1 cellular context compared by ENCODE assay signal in genomic region chr16:15782573-15783365, GRCh38.
TF ChIP-seq lines count a peak whose summit lies in the region.

No MANE protein-coding gene starts in this region.

TF ChIP-seq in K562, 482 proteins besides CTCF, POLR2A, EP300 and RAD21 (continued from another document and continues in another):
- TF ChIP-seq E2F8 (IDR thresholded peaks at IDR 0.05; ENCODE audit: low read depth, partially characterized antibody) (no peak), TBP (optimal IDR thresholded peaks at IDR 0.05; ENCODE audit: low read depth, low read length) (no peak), TFE3 (CRISPR knock-in tag; IDR thresholded peaks at IDR 0.05) (peak; percentile 97), MED1 (CRISPR knock-in tag; IDR thresholded peaks at IDR 0.05; ENCODE audit: borderline replicate concordance) (no peak), WHSC1 (IDR thresholded peaks at IDR 0.05; ENCODE audit: low read length) (no peak), GATAD2B (IDR thresholded peaks at IDR 0.05; ENCODE audit: borderline replicate concordance) (no peak), ZKSCAN3 (CRISPR knock-in tag; IDR thresholded peaks at IDR 0.05) (no peak), ZBTB7A (IDR thresholded peaks at IDR 0.05; ENCODE audit: borderline replicate concordance, control insufficient read depth, low read depth, low read length) (no peak), DDX20 (tag; IDR thresholded peaks at IDR 0.05; ENCODE audit: low read depth) (no peak), BDP1 (IDR thresholded peaks at IDR 0.05; ENCODE audit: insufficient read depth, insufficient read length) (no peak), MEIS2 (IDR thresholded peaks at IDR 0.05; ENCODE audit: partially characterized antibody) (no peak), CHCHD3 (CRISPR knock-in tag; IDR thresholded peaks at IDR 0.05) (no peak), RCOR1 (IDR thresholded peaks at IDR 0.05; ENCODE audit: borderline replicate concordance in 1 of 2, low read depth in 2 of 2, low read length in 2 of 2) (0 out of 4 replicates have a peak, but pooled peaks of 1 of the 2 experiments have one; percentile 23), OTX1 (CRISPR knock-in tag; IDR thresholded peaks at IDR 0.05) (no peak), ZHX1 (conservative IDR thresholded peaks at IDR 0.05; ENCODE audit: low read length) (no peak), YY1 (IDR thresholded peaks at IDR 0.05; ENCODE audit: borderline replicate concordance in 1 of 3, control insufficient read depth in 1 of 3, extremely low read depth in 1 of 3, insufficient read depth in 3 of 3, insufficient read length in 1 of 3, insufficient replicate concordance in 2 of 3, low read depth in 1 of 3, low read length in 2 of 3) (peak in 2 of 3 experiments; percentile 35 to 63), ARID3B (CRISPR knock-in tag; IDR thresholded peaks at IDR 0.05; ENCODE audit: borderline replicate concordance) (no peak), MGA (IDR thresholded peaks at IDR 0.05) (0 out of 2 replicates have a peak, but pooled peaks have one; percentile 22), NR3C1 (CRISPR knock-in tag; IDR thresholded peaks at IDR 0.05) (no peak), ZNF143 (CRISPR knock-in tag; IDR thresholded peaks at IDR 0.05) (no peak), USF2 (CRISPR knock-in tag; IDR thresholded peaks at IDR 0.05) (peak; percentile 91), CBFA2T2 (conservative IDR thresholded peaks at IDR 0.05) (peak; percentile 78), CEBPB (tag; IDR thresholded peaks at IDR 0.05) (peak; percentile 30; the same call in 1 of the 2 replicates), BHLHE40 (IDR thresholded peaks at IDR 0.05; ENCODE audit: low read length) (peak; percentile 82), FOXK1 (CRISPR knock-in tag; IDR thresholded peaks at IDR 0.05; ENCODE audit: borderline replicate concordance) (no peak), FOXK2 (conservative IDR thresholded peaks at IDR 0.05 in 1 of 2, IDR thresholded peaks at IDR 0.05 in 1 of 2; ENCODE audit: low read depth in 2 of 2) (0 out of 4 replicates have a peak, but pooled peaks of 1 of the 2 experiments have one; percentile 46), RAD51 (IDR thresholded peaks at IDR 0.05; ENCODE audit: borderline replicate concordance, low read depth) (peak; percentile 97), REST (CRISPR knock-in tag; IDR thresholded peaks at IDR 0.05; ENCODE audit: low read depth) (no peak)
